ENCODE assay signal across 10 cellular contexts in genomic region chr5:150428106-150428876, GRCh38. TPM values are rescaled to one million over a fixed set of nuclear protein-coding genes. Genes with fewer than 3 reads are reported as not detected.
DNase-seq lines count a peak whose midpoint lies in the region; ATAC-seq and TF ChIP-seq lines count a peak whose summit lies in the region.
"Had no signal": no experiment of that assay in that cellular context is flagged by ENCODE, and none has a peak within 500 bp of the region (broad histone marks: within the 10 kb centered on the region; RNA-seq: fewer than 3 reads in every experiment).

No MANE protein-coding gene starts in this region.

- TF ChIP-seq CTCF in breast epithelium (IDR thresholded peaks at IDR 0.05) (no peak), mammary epithelial cell (conservative IDR thresholded peaks at IDR 0.05 in 1 of 2, IDR thresholded peaks at IDR 0.05 in 1 of 2; ENCODE audit: extremely low read depth in 1 of 2, insufficient read depth in 1 of 2, low read depth in 1 of 2, low read length in 2 of 2) (no peak), heart left ventricle (IDR thresholded peaks at IDR 0.05) (no peak)

- CTCF ChIA-PET in mammary epithelial cell (lab: Charles Lee; ENCODE audit: low non-redundant PET): no interaction called here

- ATAC-seq in heart left ventricle: peak; percentile 84 to 95 (median 90)
- peak; percentile 81 for ATAC-seq in aorta (ENCODE audit: low FRiP score)

- H3K27me3 ChIP-seq in breast epithelium: no peaks in the 10 kb centered on the region
- no peaks in the 10 kb centered on the region for H3K27me3 ChIP-seq in mammary epithelial cell (ENCODE audit: insufficient read depth, low read length)
- no peaks in the 10 kb centered on the region for H3K27me3 ChIP-seq in heart left ventricle
- H3K27me3 ChIP-seq in neuronal stem cell (ENCODE audit: control insufficient read depth in 3 of 3, insufficient read depth in 3 of 3, low read depth in 1 of 3, low read length in 3 of 3): no peaks in the 10 kb centered on the region
- H3K27me3 ChIP-seq in aorta (ENCODE audit: control insufficient read depth in 1 of 2, insufficient read depth in 2 of 2, low read length in 1 of 2): no peaks in the 10 kb centered on the region

- in situ Hi-C loops in mammary epithelial cell (cut with MboI; ENCODE audit: low sequenced_read_pairs in 2 of 2): no loop called here

- H2AK5ac ChIP-seq in neuronal stem cell (ENCODE audit: low read depth, low read length): peak overlapping the region; percentile 53

- H3K14ac ChIP-seq in neuronal stem cell (ENCODE audit: low read length): no peak overlapping the region

- H2BK5ac ChIP-seq in neuronal stem cell (ENCODE audit: low read length): peak overlapping the region; percentile 48

- H3K18ac ChIP-seq in neuronal stem cell (ENCODE audit: low read length): peak overlapping the region; percentile 65

- no peak overlapping the region for H2AFZ ChIP-seq in mammary epithelial cell (ENCODE audit: low read depth, low read length)
- H2AFZ ChIP-seq in neuronal stem cell (ENCODE audit: low read length): peak overlapping the region; percentile 94

- H3K9me3 ChIP-seq in breast epithelium (no peaks in the 10 kb centered on the region), mammary epithelial cell (replicated peaks; ENCODE audit: insufficient read depth, low read length) (no peaks in the 10 kb centered on the region), heart left ventricle (no peaks in the 10 kb centered on the region), neuronal stem cell (replicated peaks in 1 of 2; ENCODE audit: control insufficient read depth in 2 of 2, insufficient read depth in 1 of 2, low read depth in 1 of 2, low read length in 2 of 2) (no peaks in the 10 kb centered on the region), aorta (ENCODE audit: control insufficient read depth, low read length) (no peaks in the 10 kb centered on the region)

- H3K4ac ChIP-seq in neuronal stem cell (ENCODE audit: low read length): no peak overlapping the region

- BruUV-seq in mammary epithelial cell (replicated peaks; lab: Mats Ljungman, UMichigan): no TSS peak

- WGBS in mammary epithelial cell (ENCODE audit: low coverage, missing lambda C conversion rate): 55% methylated on average over 17 of the region's 18 CpGs
- WGBS in heart left ventricle, 4 donors: 46 to 54% (median 50%) methylated on average over 18 of the region's 18 CpGs
- WGBS in neuronal stem cell (ENCODE audit: extremely low coverage in 2 of 2, insufficient read length in 2 of 2, insufficient replicate concordance in 1 of 2), 2 donors: no CpG with 5 or more reads among the region's 18 CpGs
- 62 to 67% methylated on average over 18 of the region's 18 CpGs for WGBS in aorta, 2 donors

- no peak overlapping the region for H3K4me2 ChIP-seq in mammary epithelial cell (ENCODE audit: insufficient read depth, low read depth, low read length)
- no peak overlapping the region for H3K4me2 ChIP-seq in neuronal stem cell (ENCODE audit: insufficient read depth, low read length, poor library complexity, severe bottlenecking)

- no peak overlapping the region for H3K9ac ChIP-seq in mammary epithelial cell (ENCODE audit: insufficient read depth, low read length)
- no peak overlapping the region for H3K9ac ChIP-seq in neuronal stem cell (ENCODE audit: low read depth, low read length, poor library complexity)

- H4K91ac ChIP-seq in neuronal stem cell (ENCODE audit: low read depth, low read length, poor library complexity): no peak overlapping the region

- H3K79me2 ChIP-seq in mammary epithelial cell (ENCODE audit: insufficient read depth, low read length): no peaks in the 10 kb centered on the region

- no peak overlapping the region for H4K8ac ChIP-seq in neuronal stem cell (ENCODE audit: low read depth, low read length)

- H3K36me3 ChIP-seq in breast epithelium (no peaks in the 10 kb centered on the region), mammary epithelial cell (ENCODE audit: insufficient read depth, low read length) (no peaks in the 10 kb centered on the region), heart left ventricle (no peaks in the 10 kb centered on the region), neuronal stem cell (replicated peaks in 1 of 2; ENCODE audit: control insufficient read depth in 2 of 2, insufficient read depth in 2 of 2, low read length in 2 of 2) (no peaks in the 10 kb centered on the region), aorta (ENCODE audit: control insufficient read depth in 1 of 2, insufficient read depth in 2 of 2, low read length in 1 of 2) (no peaks in the 10 kb centered on the region)

- H2BK12ac ChIP-seq in neuronal stem cell (ENCODE audit: low read length): peak overlapping the region; percentile 46

- DNase-seq in breast epithelium (ENCODE audit: low spot score in 2 of 2) (peak; percentile 32 to 59), mammary epithelial cell (no peak), heart left ventricle (peak; percentile 81 to 89 (median 85)), neuronal stem cell (ENCODE audit: low spot score) (no peak), aorta (peak in 1 of 2 donors; percentile 83), GOT3 (lab: John Stamatoyannopoulos, UW) (no peak), NCI-H524 (lab: John Stamatoyannopoulos, UW) (no peak), NAMALWA (ENCODE audit: low spot score) (no peak)
- DNase-seq: activated naive CD8-positive, alpha-beta T cell treated with anti-CD3 and anti-CD28 coated beads for 36 hours had no signal

- H2BK15ac ChIP-seq in neuronal stem cell (ENCODE audit: low read length): peak overlapping the region; percentile 70

- H3K79me1 ChIP-seq in neuronal stem cell (ENCODE audit: low read depth, low read length): peaks cover 2% of the 10 kb centered on the region

- H3K4me1 ChIP-seq in breast epithelium: no peaks in the 10 kb centered on the region
- no peaks in the 10 kb centered on the region for H3K4me1 ChIP-seq in mammary epithelial cell (ENCODE audit: insufficient read depth, low read length)
- peaks cover 0 to 22% (median 4%) of the 10 kb centered on the region in 12 donors for H3K4me1 ChIP-seq in heart left ventricle
- peaks cover 0 to 8% of the 10 kb centered on the region in 2 donors for H3K4me1 ChIP-seq in neuronal stem cell (ENCODE audit: control insufficient read depth in 2 of 2, insufficient read depth in 1 of 2, low read depth in 1 of 2, low read length in 2 of 2)
- no peaks in the 10 kb centered on the region for H3K4me1 ChIP-seq in aorta (ENCODE audit: control insufficient read depth in 1 of 2, insufficient read depth in 2 of 2, low read length in 2 of 2)

- H3K4me3 ChIP-seq in breast epithelium (peak overlapping the region in 1 of 3 donors; percentile 15), mammary epithelial cell (replicated peaks in 1 of 3; ENCODE audit: insufficient read depth in 1 of 3, low read depth in 2 of 3, low read length in 3 of 3) (no peak overlapping the region), heart left ventricle (no peak overlapping the region), neuronal stem cell (ENCODE audit: low read length in 2 of 2) (no peak overlapping the region), aorta (ENCODE audit: low read length in 2 of 2) (no peak overlapping the region)

- dilution Hi-C loops in mammary epithelial cell (cut with HindIII; ENCODE audit: low sequenced_read_pairs): no loop called here

- TF ChIP-seq POLR2A in breast epithelium (IDR thresholded peaks at IDR 0.05): no peak
- TF ChIP-seq POLR2A in heart left ventricle (IDR thresholded peaks at IDR 0.05): no peak

- intact Hi-C loops in breast epithelium (cut with DNase I; ENCODE audit: low total_unique reads) (no loop called here), mammary epithelial cell (cut with micrococcal nuclease) (no loop called here), heart left ventricle (cut with DNase I) (loop anchor here in 1 of 10 donors (10.0 kb wide), 1 partner anchor 393 kb away; no protein-coding TSS in a partner anchor), aorta (cut with DNase I) (no loop called here)

- H3K23ac ChIP-seq in neuronal stem cell (ENCODE audit: low read depth, low read length, poor library complexity): peak overlapping the region; percentile 65

- H3K27ac ChIP-seq in breast epithelium (peak overlapping the region; percentile 42 to 71), mammary epithelial cell (ENCODE audit: insufficient read depth, low read depth, low read length) (no peak overlapping the region), heart left ventricle (peak overlapping the region in 11 of 12 donors; percentile 38 to 84 (median 66)), neuronal stem cell (replicated peaks; ENCODE audit: low read length) (no peak overlapping the region), aorta (ENCODE audit: low read depth in 1 of 2, low read length in 2 of 2) (no peak overlapping the region)

- H4K20me1 ChIP-seq in mammary epithelial cell (ENCODE audit: insufficient read depth, low read length): no peaks in the 10 kb centered on the region

- H2BK120ac ChIP-seq in neuronal stem cell (ENCODE audit: low read depth, low read length): no peak overlapping the region

RNA-seq across cellular contexts. Expression of gene CD74, which starts 15.6 kb away (rescaled TPM):
- 100 to 1,000 TPM; 382 to 393 (median 392) TPM for total RNA-seq in breast epithelium
- 1 to 10 TPM; 6.8 to 9.7 TPM for total RNA-seq in mammary epithelial cell
- polyA plus RNA-seq in mammary epithelial cell: 7.4 TPM
- 22.1 TPM for polyA minus RNA-seq in mammary epithelial cell
- 1,000 to 10,000 TPM in 2 of 9 donors, 100 to 1,000 TPM in 7; 139 to 2,756 (median 300) TPM for total RNA-seq in heart left ventricle
- polyA plus RNA-seq in heart left ventricle: 100 to 1,000 TPM; 147 to 208 TPM
- polyA plus RNA-seq in neuronal stem cell (2013, experiment 1 of 2): 61.0 TPM
- polyA plus RNA-seq in neuronal stem cell (2013, experiment 2 of 2): 61.3 TPM
- total RNA-seq in aorta: 1,000 to 10,000 TPM in 1 of 2 donors, 100 to 1,000 TPM in 1; 677 to 1,639 TPM
- polyA plus RNA-seq in aorta: 100 to 1,000 TPM; 114 to 361 TPM
- total RNA-seq: A172 had no signal

RNA-seq across cellular contexts. Expression of gene RPS14, which starts 21.2 kb away (rescaled TPM):
- total RNA-seq in breast epithelium (1,000 to 10,000 TPM; 3,271 to 4,472 (median 4,011) TPM), mammary epithelial cell (1,000 to 10,000 TPM; 1,819 to 2,158 TPM), heart left ventricle (1,000 to 10,000 TPM; 1,031 to 1,428 (median 1,294) TPM), aorta (1,000 to 10,000 TPM; 1,419 to 1,480 TPM)
- polyA plus RNA-seq in mammary epithelial cell (6,134 TPM), heart left ventricle (1,000 to 10,000 TPM; 1,822 to 3,474 TPM), aorta (1,000 to 10,000 TPM; 3,586 to 6,043 TPM)
- 1,433 TPM for polyA minus RNA-seq in mammary epithelial cell
- polyA plus RNA-seq in neuronal stem cell (2013, experiment 1 of 2): 5,106 TPM
- polyA plus RNA-seq in neuronal stem cell (2013, experiment 2 of 2): 5,095 TPM

Comparison
In these comparisons a context has a peak if more than half of its experiments do, and no peak if none do; other contexts are left out.
1. DNase-seq: peak in breast epithelium (2 of 2) and heart left ventricle (5 of 5); none in mammary epithelial cell (single experiment), neuronal stem cell (single experiment), GOT3 (single experiment), NCI-H524 (0 of 2) and NAMALWA (single experiment).
2. H3K27ac ChIP-seq: peak in breast epithelium (2 of 2) and heart left ventricle (11 of 12); none in mammary epithelial cell (single experiment), neuronal stem cell (single experiment) and aorta (0 of 2).
3. RNA of gene CD74, which starts 15.6 kb away (total RNA-seq): 677 to 1,639 TPM in aorta, 382 to 393 TPM in breast epithelium and 139 to 2,756 TPM in heart left ventricle; 6.8 to 9.7 TPM in mammary epithelial cell; every median in the first group is over 10 times any median in the second.